1 cellular context compared by ENCODE assay signal in the genomic region with DNA sequence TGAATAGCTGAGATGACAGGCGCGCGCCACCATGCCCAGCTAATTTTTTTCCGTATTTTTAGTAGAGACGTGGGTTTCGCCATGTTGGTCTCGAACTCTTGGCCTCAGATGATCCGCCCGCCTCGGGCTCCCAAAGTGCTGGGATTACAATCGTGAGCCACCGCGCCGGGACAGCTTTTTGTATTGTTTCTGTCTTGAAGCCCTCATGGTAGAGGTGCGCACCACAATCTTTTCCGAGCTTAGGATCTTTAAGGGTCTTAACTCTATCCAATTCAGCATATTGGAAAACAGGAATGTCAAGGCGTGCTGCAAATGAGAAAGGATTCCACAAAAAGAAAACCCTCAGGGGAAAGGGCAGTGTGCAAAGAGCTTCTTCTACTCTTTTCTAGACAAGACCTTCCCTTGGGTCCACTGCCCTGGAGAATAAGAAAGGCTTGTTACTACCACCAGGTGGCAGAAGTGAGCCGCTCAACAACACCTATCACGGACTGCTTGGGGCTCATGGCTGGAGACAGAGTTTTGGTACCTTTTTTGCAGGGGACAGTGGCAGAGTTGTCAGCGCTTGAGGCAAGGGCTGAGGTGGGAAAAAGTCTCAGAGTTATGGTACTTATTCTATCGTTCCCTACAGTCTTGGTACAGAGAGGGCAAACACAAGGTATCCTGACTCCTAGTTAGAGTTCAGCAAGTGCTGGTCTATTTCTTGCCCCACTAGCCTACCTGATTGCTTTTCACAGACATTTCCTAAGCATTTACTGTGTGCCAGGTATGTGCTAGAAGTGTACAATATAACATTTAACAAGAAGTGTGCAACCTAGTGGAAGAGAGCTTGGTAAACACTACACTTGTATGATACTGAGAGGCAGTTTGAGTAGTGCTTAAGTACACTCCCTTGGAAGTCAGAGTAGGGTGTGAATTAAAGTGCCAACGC.
TF ChIP-seq lines count a peak whose summit lies in the region.

No MANE protein-coding gene starts in this region.

TF ChIP-seq in HepG2, 621 proteins besides CTCF, POLR2A, EP300 and RAD21 (continues in another document):
- TF ChIP-seq RCOR2 (CRISPR knock-in tag; IDR thresholded peaks at IDR 0.05) (peak; percentile 46; the same call in 1 of the 2 replicates), ERF (CRISPR knock-in tag; IDR thresholded peaks at IDR 0.05) (peak; percentile 54; the same call in 1 of the 2 replicates), FOSL2 (CRISPR knock-in tag; IDR thresholded peaks at IDR 0.05) (peak; percentile 48), ATF7 (IDR thresholded peaks at IDR 0.05) (no peak), ATF7 (CRISPR knock-in tag; IDR thresholded peaks at IDR 0.05) (no peak), ZBTB10 (CRISPR knock-in tag; IDR thresholded peaks at IDR 0.05; ENCODE audit: borderline replicate concordance) (no peak), ZNF720 (CRISPR knock-in tag; IDR thresholded peaks at IDR 0.05) (no peak), HDAC2 (CRISPR knock-in tag; IDR thresholded peaks at IDR 0.05) (no peak), MTF1 (CRISPR knock-in tag; IDR thresholded peaks at IDR 0.05) (0 out of 2 replicates have a peak, but pooled peaks have one; percentile 16), XRCC5 (optimal IDR thresholded peaks at IDR 0.05; ENCODE audit: low read length) (peak; percentile 16), MYNN (CRISPR knock-in tag; IDR thresholded peaks at IDR 0.05; ENCODE audit: low read depth) (0 out of 2 replicates have a peak, but pooled peaks have one; percentile 45), STAG1 (CRISPR knock-in tag; IDR thresholded peaks at IDR 0.05) (peak; percentile 95), GABPB1 (CRISPR knock-in tag; IDR thresholded peaks at IDR 0.05) (0 out of 2 replicates have a peak, but pooled peaks have one; percentile 9), KLF16 (CRISPR knock-in tag; IDR thresholded peaks at IDR 0.05) (peak in 1 of 2 experiments; percentile 38; a peak in 1 of 4 replicates), ZNF891 (CRISPR knock-in tag; IDR thresholded peaks at IDR 0.05) (no peak), ZKSCAN5 (CRISPR knock-in tag; IDR thresholded peaks at IDR 0.05) (no peak), ZNF205 (CRISPR knock-in tag; IDR thresholded peaks at IDR 0.05) (0 out of 2 replicates have a peak, but pooled peaks have one; percentile 28), HNF1B (CRISPR knock-in tag; IDR thresholded peaks at IDR 0.05) (peak; percentile 69; the same call in 1 of the 2 replicates), ZNF33A (CRISPR knock-in tag; IDR thresholded peaks at IDR 0.05; ENCODE audit: borderline replicate concordance) (no peak), ZNF747 (CRISPR knock-in tag; IDR thresholded peaks at IDR 0.05; ENCODE audit: borderline replicate concordance) (no peak), STAT6 (CRISPR knock-in tag; IDR thresholded peaks at IDR 0.05; ENCODE audit: borderline replicate concordance) (0 out of 2 replicates have a peak, but pooled peaks have one; percentile 41), ELF3 (CRISPR knock-in tag; IDR thresholded peaks at IDR 0.05) (0 out of 2 replicates have a peak, but pooled peaks have one; percentile 28), REPIN1 (CRISPR knock-in tag; IDR thresholded peaks at IDR 0.05; ENCODE audit: borderline replicate concordance, low read depth) (peak; percentile 42; the same call in 1 of the 2 replicates), SALL1 (CRISPR knock-in tag; IDR thresholded peaks at IDR 0.05) (peak; percentile 24; the same call in 1 of the 2 replicates), SMYD3 (CRISPR knock-in tag; IDR thresholded peaks at IDR 0.05) (no peak), SAP130 (CRISPR knock-in tag; IDR thresholded peaks at IDR 0.05; ENCODE audit: low read depth) (peak; percentile 35; the same call in 1 of the 2 replicates), PAX8 (CRISPR knock-in tag; IDR thresholded peaks at IDR 0.05; ENCODE audit: borderline replicate concordance) (no peak), ZNF264 (CRISPR knock-in tag; IDR thresholded peaks at IDR 0.05) (no peak), ISX (CRISPR knock-in tag; conservative IDR thresholded peaks at IDR 0.05) (no peak), ZNF563 (CRISPR knock-in tag; IDR thresholded peaks at IDR 0.05) (no peak), POGK (CRISPR knock-in tag; conservative IDR thresholded peaks at IDR 0.05) (no peak), HMG20A (CRISPR knock-in tag; IDR thresholded peaks at IDR 0.05; ENCODE audit: borderline replicate concordance) (peak; percentile 22; the same call in 1 of the 2 replicates), KDM4B (CRISPR knock-in tag; IDR thresholded peaks at IDR 0.05) (0 out of 2 replicates have a peak, but pooled peaks have one; percentile 54), IRF2 (CRISPR knock-in tag; IDR thresholded peaks at IDR 0.05) (0 out of 2 replicates have a peak, but pooled peaks have one; percentile 17), ZNF792 (CRISPR knock-in tag; IDR thresholded peaks at IDR 0.05) (peak; percentile 86), ZNF780A (CRISPR knock-in tag; IDR thresholded peaks at IDR 0.05) (no peak), KDM2A (CRISPR knock-in tag; IDR thresholded peaks at IDR 0.05; ENCODE audit: borderline replicate concordance, low read depth) (peak; percentile 54), TEAD3 (CRISPR knock-in tag; optimal IDR thresholded peaks at IDR 0.05; ENCODE audit: borderline replicate concordance) (peak; percentile 40), ZNF256 (CRISPR knock-in tag; conservative IDR thresholded peaks at IDR 0.05) (no peak), SMC3 (IDR thresholded peaks at IDR 0.05; ENCODE audit: low read length) (peak; percentile 98), AKNA (CRISPR knock-in tag; IDR thresholded peaks at IDR 0.05; ENCODE audit: borderline replicate concordance) (no peak), ZFP36L1 (CRISPR knock-in tag; IDR thresholded peaks at IDR 0.05) (no peak), CREM (IDR thresholded peaks at IDR 0.05) (no peak), CREM (CRISPR knock-in tag; IDR thresholded peaks at IDR 0.05) (no peak)
- TF ChIP-seq, protein P1, sequence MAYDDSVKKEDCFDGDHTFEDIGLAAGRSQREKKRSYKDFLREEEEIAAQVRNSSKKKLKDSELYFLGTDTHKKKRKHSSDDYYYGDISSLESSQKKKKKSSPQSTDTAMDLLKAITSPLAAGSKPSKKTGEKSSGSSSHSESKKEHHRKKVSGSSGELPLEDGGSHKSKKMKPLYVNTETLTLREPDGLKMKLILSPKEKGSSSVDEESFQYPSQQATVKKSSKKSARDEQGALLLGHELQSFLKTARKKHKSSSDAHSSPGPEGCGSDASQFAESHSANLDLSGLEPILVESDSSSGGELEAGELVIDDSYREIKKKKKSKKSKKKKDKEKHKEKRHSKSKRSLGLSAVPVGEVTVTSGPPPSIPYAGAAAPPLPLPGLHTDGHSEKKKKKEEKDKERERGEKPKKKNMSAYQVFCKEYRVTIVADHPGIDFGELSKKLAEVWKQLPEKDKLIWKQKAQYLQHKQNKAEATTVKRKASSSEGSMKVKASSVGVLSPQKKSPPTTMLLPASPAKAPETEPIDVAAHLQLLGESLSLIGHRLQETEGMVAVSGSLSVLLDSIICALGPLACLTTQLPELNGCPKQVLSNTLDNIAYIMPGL (CRISPR knock-in tag; IDR thresholded peaks at IDR 0.05; ENCODE audit: borderline replicate concordance in 1 of 2, low read depth in 1 of 2): peak in 1 of 2 experiments; percentile 46; a peak in 1 of 4 replicates
- TF ChIP-seq, protein P2, sequence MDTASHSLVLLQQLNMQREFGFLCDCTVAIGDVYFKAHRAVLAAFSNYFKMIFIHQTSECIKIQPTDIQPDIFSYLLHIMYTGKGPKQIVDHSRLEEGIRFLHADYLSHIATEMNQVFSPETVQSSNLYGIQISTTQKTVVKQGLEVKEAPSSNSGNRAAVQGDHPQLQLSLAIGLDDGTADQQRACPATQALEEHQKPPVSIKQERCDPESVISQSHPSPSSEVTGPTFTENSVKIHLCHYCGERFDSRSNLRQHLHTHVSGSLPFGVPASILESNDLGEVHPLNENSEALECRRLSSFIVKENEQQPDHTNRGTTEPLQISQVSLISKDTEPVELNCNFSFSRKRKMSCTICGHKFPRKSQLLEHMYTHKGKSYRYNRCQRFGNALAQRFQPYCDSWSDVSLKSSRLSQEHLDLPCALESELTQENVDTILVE (CRISPR knock-in tag; IDR thresholded peaks at IDR 0.05): no peak
